Comparison of ENCODE assay signal across 9 cellular contexts in the genomic region with DNA sequence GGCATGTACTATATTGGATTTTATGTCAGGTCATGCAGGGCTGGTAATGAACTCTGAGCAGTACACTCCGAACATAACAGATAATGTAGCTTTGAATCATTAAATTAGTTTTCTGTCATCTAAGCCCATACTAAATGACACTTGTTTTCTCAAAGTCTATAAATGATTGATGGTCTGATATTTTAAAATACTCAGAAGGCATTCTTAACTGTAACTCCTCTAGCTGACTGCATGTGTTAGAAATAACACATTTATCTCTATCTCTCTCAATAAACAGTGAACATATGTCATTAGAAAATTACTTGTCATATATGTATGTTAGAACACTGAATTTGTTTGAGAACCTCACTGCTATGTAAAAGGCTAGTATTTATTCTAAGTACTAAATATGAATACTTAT.
"Had no signal": no experiment of that assay in that cellular context is flagged by ENCODE, and none has a peak within 500 bp of the region (broad histone marks: within the 10 kb centered on the region; RNA-seq: fewer than 3 reads in every experiment).

No MANE protein-coding gene starts in this region.

- H3K4me2 ChIP-seq: KMS-11 had no signal

- H3K27ac ChIP-seq: GM23248, HL-60, KMS-11 had no signal

- H3K9ac ChIP-seq: GM23248, KMS-11 had no signal

- H2AFZ ChIP-seq: GM23248 had no signal

- H3K4me3 ChIP-seq: GM23248 had no signal

- ATAC-seq: HepG2 had no signal

- DNase-seq: GM23248, GOT3, H9, HCEC 1CT, HFFc6, KBM-7 had no signal
